In the genomic region with DNA sequence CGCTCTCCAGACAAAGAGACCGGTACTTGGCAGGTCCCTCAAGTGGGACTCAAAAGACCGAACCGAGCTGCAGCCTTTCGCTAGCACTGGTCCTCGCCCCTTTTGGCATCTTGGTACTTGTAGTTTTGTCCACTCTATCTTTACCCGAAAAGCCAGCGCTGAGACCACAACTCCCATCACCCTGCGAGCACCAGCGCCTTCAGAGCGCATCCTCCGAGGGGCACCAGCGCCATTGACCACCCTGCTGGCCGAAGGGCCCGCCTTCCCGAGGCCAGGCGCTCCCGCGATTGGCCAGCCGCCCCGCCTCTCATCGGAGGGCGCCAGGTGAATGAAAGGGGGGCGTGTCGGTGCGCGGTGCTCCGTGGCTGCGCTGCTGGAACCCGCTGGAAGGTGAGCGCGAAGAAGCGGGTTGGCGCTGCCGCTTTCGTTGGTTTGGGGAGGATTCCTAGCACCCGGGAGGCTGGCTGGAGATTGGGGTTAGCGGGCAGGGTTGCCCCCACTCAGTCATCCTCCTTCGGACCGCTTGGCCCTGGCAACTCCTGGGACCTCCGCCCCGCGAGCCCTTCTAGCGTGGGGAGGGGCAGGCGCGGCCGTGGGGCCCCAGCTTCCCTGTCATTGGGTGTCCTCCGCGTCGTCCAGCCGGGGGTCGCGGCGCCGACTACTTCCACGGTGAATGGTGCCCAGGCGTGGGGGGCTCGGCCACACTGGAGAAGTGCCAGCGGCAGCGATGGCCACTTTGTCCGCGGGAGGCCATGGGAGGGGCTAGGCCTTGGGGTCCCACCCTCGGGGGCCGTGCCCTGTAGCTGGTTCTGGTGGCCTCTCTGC, we compare ENCODE assay signal across 8 cellular contexts. TPM values are rescaled to one million over a fixed set of nuclear protein-coding genes. Genes with fewer than 3 reads are reported as not detected.
DNase-seq lines count a peak whose midpoint lies in the region; ATAC-seq and TF ChIP-seq lines count a peak whose summit lies in the region.

ZBTB8B (plus strand) TSS at position 357 of the 825 bp plus-strand sequence. CDS start 5,553 bp downstream, outside the sequence.

- ATAC-seq in heart right ventricle: peak; percentile 93 to 98 (median 96)
- ATAC-seq in GM19351 (IDR thresholded peaks at IDR 0.05; ENCODE audit: unreplicated experiment): no peak

- H3K36me3 ChIP-seq in NT2/D1 (ENCODE audit: insufficient read depth, insufficient read length, low read length): no peaks in the 10 kb centered on the region
- no peaks in the 10 kb centered on the region for H3K36me3 ChIP-seq in heart right ventricle
- no peaks in the 10 kb centered on the region for H3K36me3 ChIP-seq in osteoblast (ENCODE audit: insufficient read depth, low read length)
- no peaks in the 10 kb centered on the region for H3K36me3 ChIP-seq in urinary bladder (ENCODE audit: insufficient read depth)

- H3K4me2 ChIP-seq in osteoblast (ENCODE audit: insufficient read depth, low read length): peak within 1 kb of the TSS; percentile 87

- H3K27me3 ChIP-seq in NT2/D1 (ENCODE audit: insufficient read depth, insufficient read length) (peaks cover 23% of the 10 kb centered on the region), heart right ventricle (peaks cover 0 to 78% (median 58%) of the 10 kb centered on the region in 7 donors), osteoblast (ENCODE audit: insufficient read depth, low read length) (peaks cover 56% of the 10 kb centered on the region)

- no peaks in the 10 kb centered on the region for H4K20me1 ChIP-seq in osteoblast (ENCODE audit: insufficient read depth, low read length)

- H3K79me2 ChIP-seq in osteoblast (ENCODE audit: insufficient read depth, low read length): no peaks in the 10 kb centered on the region

- intact Hi-C loops in heart right ventricle (cut with DNase I): no loop called here

- TF ChIP-seq CTCF in heart right ventricle (IDR thresholded peaks at IDR 0.05) (peak in 1 of 9 donors; percentile 10), osteoblast (IDR thresholded peaks at IDR 0.05; ENCODE audit: extremely low read depth, low read depth, low read length) (no peak)

- WGBS in heart right ventricle, 2 donors: 1% methylated on average over 64 of the region's 64 CpGs
- under 1% methylated on average over 64 of the region's 64 CpGs for WGBS in urinary bladder

- DNase-seq in NCI-H2081 (lab: John Stamatoyannopoulos, UW) (peak; percentile 47 to 59), NCI-H2081 treated with DMSO at 0.1 percent for 48 hours (lab: John Stamatoyannopoulos, UW) (no peak), NT2/D1 (ENCODE audit: low read depth, low spot score) (peak; percentile 99), amygdala (lab: John Stamatoyannopoulos, UW) (peak in 55 of 56 donors; percentile 25 to 94 (median 86)), heart right ventricle (peak; percentile 63 to 72), osteoblast (ENCODE audit: insufficient read length, low spot score, missing footprints) (peak; percentile 95)

- peak within 1 kb of the TSS; percentile 82 for H3K9ac ChIP-seq in NT2/D1 (ENCODE audit: insufficient read length, low read depth)

- H3K27ac ChIP-seq in heart right ventricle (no peak within 1 kb of the TSS), osteoblast (ENCODE audit: low read depth, low read length) (no peak within 1 kb of the TSS), urinary bladder (ENCODE audit: low read depth) (no peak within 1 kb of the TSS)

- H3K4me3 ChIP-seq in NT2/D1 (ENCODE audit: insufficient read length, low read depth) (peak within 1 kb of the TSS; percentile 87), heart right ventricle (peak within 1 kb of the TSS; percentile 28 to 68 (median 52)), osteoblast (ENCODE audit: insufficient read depth, low read length) (peak within 1 kb of the TSS; percentile 66), urinary bladder (ENCODE audit: low read depth, low read length) (peak within 1 kb of the TSS; percentile 31)

- peaks cover 1% of the 10 kb centered on the region; the same call in 1 of the 2 replicates for H3K9me3 ChIP-seq in NT2/D1 (ENCODE audit: insufficient read depth, low read length)
- H3K9me3 ChIP-seq in heart right ventricle: peaks cover 0 to 1% (median 0%) of the 10 kb centered on the region in 11 donors
- no peaks in the 10 kb centered on the region for H3K9me3 ChIP-seq in osteoblast (ENCODE audit: low read depth, low read length)

- peak within 1 kb of the TSS; percentile 70 for H2AFZ ChIP-seq in osteoblast (ENCODE audit: low read length)

- H3K4me1 ChIP-seq in NT2/D1 (ENCODE audit: insufficient read depth, insufficient read length): no peaks in the 10 kb centered on the region
- H3K4me1 ChIP-seq in heart right ventricle: peaks cover 4 to 19% (median 17%) of the 10 kb centered on the region in 9 donors
- peaks cover 15% of the 10 kb centered on the region for H3K4me1 ChIP-seq in osteoblast (ENCODE audit: insufficient read depth, low read length)
- no peaks in the 10 kb centered on the region for H3K4me1 ChIP-seq in urinary bladder (ENCODE audit: insufficient read depth)

RNA-seq across cellular contexts. Expression of gene ZBTB8B, which starts in this region (rescaled TPM):
- total RNA-seq in heart right ventricle (under 1 TPM in 5 of 10 donors, not detected in 5; 0.02 to 0.04 (median 0.02) TPM), osteoblast (under 0.01 TPM in 2 replicates), urinary bladder (0.79 TPM)
- polyA plus RNA-seq in heart right ventricle (under 1 TPM in 1 of 2 donors, not detected in 1; under 0.01 TPM), urinary bladder (0.04 TPM)

Comparison
In these comparisons a context has a peak if more than half of its experiments do, and no peak if none do; other contexts are left out.
1. Peak in DNase-seq, ATAC-seq and H3K4me3 ChIP-seq in heart right ventricle; RNA of the gene not detected or under 1 TPM.
2. Peak in DNase-seq, H3K4me3 ChIP-seq and H3K4me2 ChIP-seq in osteoblast; RNA of the gene not detected or under 1 TPM.
3. H3K4me3 ChIP-seq: peak in every context shown above with its lines; median percentile 87 in NT2/D1; 66 in osteoblast; 52 in heart right ventricle; 31 in urinary bladder.